Comparison of ENCODE assay signal across 1 cellular context in genomic region chr11:101916422-101916821, GRCh38.
TF ChIP-seq lines count a peak whose summit lies in the region.

ANGPTL5 (minus strand) TSS chr11:101916522; CDS start chr11:101907909, 8,613 bp downstream.

TF ChIP-seq in SK-N-SH, 30 proteins besides CTCF, POLR2A, EP300 and RAD21 (continued from another document):
- TF ChIP-seq REST (IDR thresholded peaks at IDR 0.05; ENCODE audit: low read depth, low read length) = no peak
- no peak for TF ChIP-seq YY1 (IDR thresholded peaks at IDR 0.05; ENCODE audit: low read depth)
- no peak for TF ChIP-seq MAX (IDR thresholded peaks at IDR 0.05; ENCODE audit: low read depth)
- no peak for TF ChIP-seq EZH2phosphoT487 (IDR thresholded peaks at IDR 0.05; ENCODE audit: borderline replicate concordance, low read depth)
- TF ChIP-seq TAF1 (IDR thresholded peaks at IDR 0.05; ENCODE audit: borderline replicate concordance, low read depth, low read length) = no peak
